ENCODE assay signal across 27 cellular contexts in genomic region chr3:39781025-39781424, GRCh38. TPM values are rescaled to one million over a fixed set of nuclear protein-coding genes. Genes with fewer than 3 reads are reported as not detected.
DNase-seq lines count a peak whose midpoint lies in the region; ATAC-seq, FAIRE-seq and TF ChIP-seq lines count a peak whose summit lies in the region.
"Had no signal": no experiment of that assay in that cellular context is flagged by ENCODE, and none has a peak within 500 bp of the region (broad histone marks: within the 10 kb centered on the region; RNA-seq: fewer than 3 reads in every experiment).

No MANE protein-coding gene starts in this region.

- H3K4me1 ChIP-seq in liver (ENCODE audit: control insufficient read depth in 4 of 4, insufficient read depth in 4 of 4, low read length in 3 of 4) = peaks cover 8 to 35% (median 24%) of the 10 kb centered on the region in 4 donors
- peaks cover 16% of the 10 kb centered on the region for H3K4me1 ChIP-seq in HepG2 (ENCODE audit: insufficient read depth, low read length)
- no peaks in the 10 kb centered on the region for H3K4me1 ChIP-seq in spleen
- H3K4me1 ChIP-seq in BE2C = peaks cover 11% of the 10 kb centered on the region
- H3K4me1 ChIP-seq: A549, BLaER1 had no signal

- TF ChIP-seq EP300 in HepG2 (IDR thresholded peaks at IDR 0.05; ENCODE audit: low read depth in 2 of 2, low read length in 2 of 2) = no peak
- TF ChIP-seq EP300 in HepG2 (CRISPR knock-in tag; IDR thresholded peaks at IDR 0.05; ENCODE audit: borderline replicate concordance) = no peak

- POLR2A ChIA-PET in HepG2 (lab: Yijun Ruan, JAX) = no interaction called here

- CTCF ChIA-PET in HepG2 (lab: Yijun Ruan, JAX; ENCODE audit: low intra/inter-chr PET ratio, low total read pairs) = no interaction called here

- in situ Hi-C loops in HepG2 (cut with HindIII; ENCODE audit: extremely low pct_ligation_motif_present, low pct_unique_long_range_greater_than_20kb) = no loop called here

- H3K9me3 ChIP-seq in liver (ENCODE audit: control insufficient read depth in 4 of 4, low read length in 3 of 4) (no peaks in the 10 kb centered on the region), HepG2 (ENCODE audit: low read length) (no peaks in the 10 kb centered on the region), spleen (peaks cover 0 to 7% (median 0%) of the 10 kb centered on the region in 8 donors), BE2C (no peaks in the 10 kb centered on the region)
- H3K9me3 ChIP-seq: A549 had no signal

- TF ChIP-seq RAD21 in liver (IDR thresholded peaks at IDR 0.05) (no peak), HepG2 (CRISPR knock-in tag; IDR thresholded peaks at IDR 0.05) (no peak)

- WGBS in liver = 68% methylated on average over 1 of the region's 1 CpG
- 17% methylated on average over 1 of the region's 1 CpG for WGBS in HepG2 (ENCODE audit: low lambda C conversion rate)
- WGBS in spleen, 5 donors = 70 to 92% (median 83%) methylated on average over 1 of the region's 1 CpG

- H3K79me2 ChIP-seq in HepG2 (ENCODE audit: insufficient read depth, low read length) = no peaks in the 10 kb centered on the region

- intact Hi-C loops in HepG2 (cut with micrococcal nuclease; ENCODE audit: unreplicated experiment) = no loop called here
- intact Hi-C loops in spleen (cut with DNase I; ENCODE audit: low total_unique reads) = no loop called here

- H3K9ac ChIP-seq in liver (ENCODE audit: low read depth in 1 of 2, low read length in 2 of 2) = no peak overlapping the region
- H3K9ac ChIP-seq in HepG2 (ENCODE audit: insufficient read depth, low read depth, low read length) = no peak overlapping the region
- H3K9ac ChIP-seq: BLaER1 had no signal

- TF ChIP-seq CTCF in liver (IDR thresholded peaks at IDR 0.05; ENCODE audit: low read depth, low read length, missing input control) (no peak), HepG2 (CRISPR knock-in tag; IDR thresholded peaks at IDR 0.05) (no peak), spleen (IDR thresholded peaks at IDR 0.05 in 8 of 11, conservative IDR thresholded peaks at IDR 0.05 in 3 of 11) (no peak), BE2C (IDR thresholded peaks at IDR 0.05; ENCODE audit: low read depth, low read length) (no peak)

- H2AFZ ChIP-seq in HepG2 (ENCODE audit: low read length) = no peak overlapping the region

- BruUV-seq in HepG2 (replicated peaks; lab: Mats Ljungman, UMichigan) = no TSS peak

- ATAC-seq in HepG2 (no peak), left lobe of liver (peak; percentile 61)
- ATAC-seq: A549, GM12878 had no signal

- H3K27me3 ChIP-seq in liver (ENCODE audit: control insufficient read depth in 4 of 4, insufficient read depth in 4 of 4, low read length in 3 of 4) = no peaks in the 10 kb centered on the region
- no peaks in the 10 kb centered on the region for H3K27me3 ChIP-seq in HepG2 (ENCODE audit: control insufficient read depth in 1 of 2, insufficient read depth in 2 of 2, low read length in 2 of 2)
- peaks cover 0 to 4% (median 0%) of the 10 kb centered on the region in 7 donors for H3K27me3 ChIP-seq in spleen (replicated peaks in 1 of 7)
- H3K27me3 ChIP-seq in BE2C = no peaks in the 10 kb centered on the region
- H3K27me3 ChIP-seq: BLaER1 had no signal

- H3K27ac ChIP-seq in liver (ENCODE audit: low read depth in 1 of 2, low read length in 2 of 2) = peak overlapping the region; percentile 25 to 36
- no peak overlapping the region for H3K27ac ChIP-seq in HepG2 (ENCODE audit: extremely low read length, insufficient read depth, low read length)
- peak overlapping the region in 5 of 8 donors; percentile 1 to 58 (median 51) for H3K27ac ChIP-seq in spleen
- H3K27ac ChIP-seq: 22Rv1, A549, BLaER1 had no signal

- no peak overlapping the region for H3K4me2 ChIP-seq in HepG2 (ENCODE audit: low read depth, low read length)
- H3K4me2 ChIP-seq: A549, BLaER1 had no signal

- H3K4me3 ChIP-seq in liver (ENCODE audit: low read depth in 1 of 3, low read length in 3 of 3) = no peak overlapping the region
- H3K4me3 ChIP-seq in HepG2 (replicated peaks in 1 of 3; ENCODE audit: insufficient read depth in 1 of 3, low read depth in 2 of 3, low read length in 3 of 3) = no peak overlapping the region
- H3K4me3 ChIP-seq in spleen = no peak overlapping the region
- no peak overlapping the region for H3K4me3 ChIP-seq in BE2C (ENCODE audit: low read depth, low read length)
- H3K4me3 ChIP-seq: A549, BLaER1, GM12878 had no signal

- H3K36me3 ChIP-seq in liver (ENCODE audit: control insufficient read depth in 4 of 4, insufficient read depth in 3 of 4, low read depth in 1 of 4, low read length in 3 of 4) (no peaks in the 10 kb centered on the region), HepG2 (replicated peaks in 1 of 2; ENCODE audit: control insufficient read depth in 1 of 2, insufficient read depth in 2 of 2, low read length in 2 of 2) (no peaks in the 10 kb centered on the region), spleen (no peaks in the 10 kb centered on the region), BE2C (no peaks in the 10 kb centered on the region)
- H3K36me3 ChIP-seq: BLaER1 had no signal

- H4K20me1 ChIP-seq in HepG2 (ENCODE audit: insufficient read depth, low read length) = no peaks in the 10 kb centered on the region
- H4K20me1 ChIP-seq: BLaER1 had no signal

- TF ChIP-seq POLR2A in HepG2 (IDR thresholded peaks at IDR 0.05; ENCODE audit: insufficient read depth in 1 of 2, low read depth in 2 of 2, low read length in 2 of 2) (no peak), spleen (IDR thresholded peaks at IDR 0.05) (no peak)

- FAIRE-seq in HepG2 (lab: Jason Lieb, UNC) = no peak
- FAIRE-seq: A549, GM12878, GM12892, GM18507 had no signal

- DNase-seq in HepG2 (ENCODE audit: low spot score) (no peak), left lobe of liver (ENCODE audit: low spot score) (no peak), myocyte (ENCODE audit: low read depth) (peak; percentile 17), spleen (no peak), iPS-NIHi11 (ENCODE audit: low spot score) (no peak), BE2C (no peak), DMS79 (lab: John Stamatoyannopoulos, UW) (no peak)
- DNase-seq: AML-193; C1 segment of cervical spinal cord; CD4-positive, alpha-beta memory T cell; CD4-positive, CD25-positive, alpha-beta regulatory T cell; CD8-positive, alpha-beta memory T cell; COR-L47; DND-41; EL; GDM1 had no signal

TF ChIP-seq in liver, 16 proteins besides CTCF, POLR2A, EP300 and RAD21 (continues in another document):
- TF ChIP-seq GABPA (IDR thresholded peaks at IDR 0.05 in 1 of 2, conservative IDR thresholded peaks at IDR 0.05 in 1 of 2) (no peak), JUND (IDR thresholded peaks at IDR 0.05) (no peak)

TF ChIP-seq in HepG2, 621 proteins besides CTCF, POLR2A, EP300 and RAD21:
- no peak for TF ChIP-seq HDAC1 (CRISPR knock-in tag; IDR thresholded peaks at IDR 0.05)

RNA-seq across cellular contexts. Expression of gene MYRIP, which starts 28.4 kb away (rescaled TPM):
- 10 to 100 TPM in 1 of 2 donors, under 1 TPM in 1; 0.98 to 11.7 TPM for total RNA-seq in liver
- 1 to 10 TPM; 6.2 to 7.4 TPM for polyA plus RNA-seq in liver
- total RNA-seq in HepG2 (2016; rRNA removed; fragmentation: Illumina TruSeq; extraction: Trizol) = 0.60 and 0.64 TPM in 2 replicates
- total RNA-seq in HepG2 (2016; cell fraction: cytosol; rRNA removed; fragmentation: Illumina TruSeq; extraction: Trizol; ENCODE audit: low read depth) = 0.20 and 0.26 TPM in 2 replicates
- total RNA-seq in HepG2 (2016; cell fraction: insoluble cytoplasmic fraction; rRNA removed; fragmentation: Illumina TruSeq; extraction: Trizol) = 0.55 and 0.78 TPM in 2 replicates
- 0.31 and 0.55 TPM in 2 replicates for total RNA-seq in HepG2 (2016; cell fraction: membrane; rRNA removed; fragmentation: Illumina TruSeq; extraction: Trizol)
- 0.81 and 0.91 TPM in 2 replicates for total RNA-seq in HepG2 (2016; cell fraction: nucleus; rRNA removed; fragmentation: Illumina TruSeq; extraction: Trizol)
- polyA plus RNA-seq in HepG2 (2011; rRNA removed) = 0.76 and 0.84 TPM in 2 replicates
- polyA plus RNA-seq in HepG2 (2011; cell fraction: cytosol; rRNA removed) = 0.66 and 0.73 TPM in 2 replicates
- polyA plus RNA-seq in HepG2 (2011; cell fraction: nucleus; rRNA removed) = 1.4 TPM in 2 replicates
- polyA plus RNA-seq in HepG2 (2012) = 1.3 and 1.7 TPM in 2 replicates
- 0.06 and 0.11 TPM in 2 replicates for polyA plus RNA-seq in HepG2 (2016; cell fraction: cytosol; fragmentation: Illumina TruSeq; extraction: Trizol; ENCODE audit: low read depth)
- polyA plus RNA-seq in HepG2 (2016; cell fraction: insoluble cytoplasmic fraction; fragmentation: Illumina TruSeq; extraction: Trizol; ENCODE audit: low read depth) = 0.59 and 0.62 TPM in 2 replicates
- 0.29 and 0.31 TPM in 2 replicates for polyA plus RNA-seq in HepG2 (2016; cell fraction: membrane; fragmentation: Illumina TruSeq; extraction: Trizol; ENCODE audit: low read depth)
- 0.36 and 0.89 TPM in 2 replicates for polyA plus RNA-seq in HepG2 (2016; cell fraction: nucleus; fragmentation: Illumina TruSeq; extraction: Trizol; ENCODE audit: insufficient read depth, low read depth)
- 2.1 TPM in 1 of 2 replicates, not detected in the other for polyA minus RNA-seq in HepG2 (2011; rRNA and poly(A)+ RNA removed; ENCODE audit: low replicate concordance)
- 1.5 and 1.6 TPM in 2 replicates for polyA minus RNA-seq in HepG2 (2011; cell fraction: cytosol; rRNA and poly(A)+ RNA removed)
- 3.6 and 4.6 TPM in 2 replicates for polyA minus RNA-seq in HepG2 (2011; cell fraction: nucleus; rRNA and poly(A)+ RNA removed)
- 12.7 TPM for total RNA-seq in left lobe of liver
- total RNA-seq in myocyte = 0.10 and 0.27 TPM in 2 replicates
- 0.06 TPM for polyA plus RNA-seq in myocyte (2012)
- total RNA-seq in spleen = 10 to 100 TPM; 15.6 to 35.2 (median 17.3) TPM
- 1 to 10 TPM; 1.5 to 3.7 (median 1.8) TPM for polyA plus RNA-seq in spleen
- polyA plus RNA-seq in BE2C (2012; ENCODE audit: insufficient read depth, insufficient read length, low read depth) = 5.6 TPM
- total RNA-seq: A172; CD4-positive, alpha-beta memory T cell; CD4-positive, CD25-positive, alpha-beta regulatory T cell; CD8-positive, alpha-beta memory T cell; Daoy; G401 had no signal
- polyA plus RNA-seq: A549; CD14-positive monocyte; CD4-positive, alpha-beta memory T cell; CD4-positive, CD25-positive, alpha-beta regulatory T cell; CD8-positive, alpha-beta memory T cell had no signal
